Comparison of ENCODE assay signal across 8 cellular contexts in the genomic region with DNA sequence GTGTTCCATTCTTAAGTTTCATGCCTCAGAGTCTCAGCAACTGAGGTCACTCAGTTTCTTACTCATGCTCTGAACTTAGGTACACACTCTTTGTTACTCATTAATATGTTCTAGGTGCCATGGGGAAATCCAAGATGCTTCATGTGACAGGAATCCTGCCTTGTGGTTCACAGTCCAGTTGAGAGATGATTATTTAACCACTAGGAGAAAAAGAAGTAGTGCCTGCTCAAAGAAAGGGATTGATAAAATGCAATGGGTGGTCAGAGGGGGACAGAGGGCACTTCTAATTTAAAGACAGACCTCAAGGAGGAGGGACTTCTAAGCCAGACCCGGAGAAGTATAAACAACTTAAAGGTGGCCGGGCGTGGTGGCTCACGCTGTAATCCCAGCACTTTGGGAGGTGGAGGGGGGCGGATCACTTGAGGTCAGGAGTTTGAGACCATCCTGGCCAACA.
DNase-seq lines count a peak whose midpoint lies in the region; ATAC-seq and TF ChIP-seq lines count a peak whose summit lies in the region.

No MANE protein-coding gene starts in this region.

- DNase-seq in AG04450 (ENCODE audit: low read depth, low spot score), result peak; percentile 88
- peak; percentile 100 for DNase-seq in epithelial cell of proximal tubule (ENCODE audit: low read depth)
- DNase-seq in NCI-H1436 (lab: John Stamatoyannopoulos, UW), result no peak
- DNase-seq in HuH-7 (ENCODE audit: low spot score), result no peak
- no peak for DNase-seq in globus pallidus (ENCODE audit: low spot score)
- no peak for DNase-seq in dorsolateral prefrontal cortex

- H3K27ac ChIP-seq in AG04450 (ENCODE audit: low read depth, low read length) (peak overlapping the region; percentile 85), dorsolateral prefrontal cortex (no peak overlapping the region)

- H3K27me3 ChIP-seq in AG04450 (ENCODE audit: control insufficient read depth, insufficient read depth, low read length) (no peaks in the 10 kb centered on the region), dorsolateral prefrontal cortex (peaks cover 0 to 4% (median 0%) of the 10 kb centered on the region in 45 donors)

- peaks cover 3% of the 10 kb centered on the region; the same call in 1 of the 2 replicates for H3K9me3 ChIP-seq in AG04450 (ENCODE audit: control insufficient read depth, insufficient read depth, low read length)

- H3K4me3 ChIP-seq in AG04450 (ENCODE audit: low read depth, low read length), result no peak overlapping the region
- H3K4me3 ChIP-seq in epithelial cell of proximal tubule (ENCODE audit: low read depth, low read length), result no peak overlapping the region
- H3K4me3 ChIP-seq in dorsolateral prefrontal cortex, result no peak overlapping the region

- ATAC-seq in GM19372 (IDR thresholded peaks at IDR 0.05; ENCODE audit: low read depth, unreplicated experiment) (peak; percentile 73), HG03442 (IDR thresholded peaks at IDR 0.05; ENCODE audit: unreplicated experiment) (peak; percentile 69)

- intact Hi-C loops in dorsolateral prefrontal cortex (cut with DNase I), result no loop called here

- TF ChIP-seq CTCF in AG04450 (IDR thresholded peaks at IDR 0.05; ENCODE audit: low read depth, low read length) (peak; percentile 8; the same call in 1 of the 2 replicates), epithelial cell of proximal tubule (conservative IDR thresholded peaks at IDR 0.05; ENCODE audit: low read depth, low read length) (peak; percentile 25), dorsolateral prefrontal cortex (IDR thresholded peaks at IDR 0.05 in 54 of 56, conservative IDR thresholded peaks at IDR 0.05 in 2 of 56; ENCODE audit: low read depth in 1 of 56, partially characterized antibody in 56 of 56) (no peak)

- POLR2A ChIA-PET in AG04450 (lab: Yijun Ruan, JAX), result no interaction called here

- CTCF ChIA-PET in AG04450 (lab: Charles Lee), result interaction anchor here (1.2 kb wide), 1 partner anchor 36 kb away, joined by 3 read pairs; no protein-coding TSS in a partner anchor

Comparison
In these comparisons a context has a peak if more than half of its experiments do, and no peak if none do; other contexts are left out.
1. DNase-seq: peak in AG04450 (single experiment) and epithelial cell of proximal tubule (single experiment); none in NCI-H1436 (single experiment), HuH-7 (single experiment), globus pallidus (single experiment) and dorsolateral prefrontal cortex (0 of 10).
2. CTCF ChIP-seq: peak in AG04450 (single experiment) and epithelial cell of proximal tubule (single experiment); none in dorsolateral prefrontal cortex (0 of 56).